7 cellular contexts compared by ENCODE assay signal in genomic region chr5:103139264-103139865, GRCh38. TPM values are rescaled to one million over a fixed set of nuclear protein-coding genes. Genes with fewer than 3 reads are reported as not detected.
DNase-seq lines count a peak whose midpoint lies in the region; ATAC-seq and TF ChIP-seq lines count a peak whose summit lies in the region.

No MANE protein-coding gene starts in this region.

- no peak overlapping the region for H3K4me3 Mint-ChIP-seq in T-helper 17 cell

- TF ChIP-seq CTCF in right atrium auricular region (IDR thresholded peaks at IDR 0.05), result peak; percentile 86 to 92

- no peak overlapping the region for H3K4me3 ChIP-seq in right atrium auricular region
- no peak overlapping the region for H3K4me3 ChIP-seq in skeletal muscle cell (ENCODE audit: low read depth, low read length)

- H3K36me3 ChIP-seq in right atrium auricular region, result peaks cover 16% of the 10 kb centered on the region

- H3K27ac Mint-ChIP-seq in T-helper 17 cell, result no peak overlapping the region

- peaks cover 4% of the 10 kb centered on the region for H3K36me3 Mint-ChIP-seq in T-helper 17 cell (ENCODE audit: low read depth)

- H3K4me1 ChIP-seq in right atrium auricular region, result no peaks in the 10 kb centered on the region

- H3K4me1 Mint-ChIP-seq in T-helper 17 cell, result peaks cover 6% of the 10 kb centered on the region

- ATAC-seq in GM18502 (IDR thresholded peaks at IDR 0.05; ENCODE audit: poor library complexity, unreplicated experiment) (peak; percentile 99), HG02852 (IDR thresholded peaks at IDR 0.05; ENCODE audit: unreplicated experiment) (peak; percentile 99), T-helper 17 cell (peak; percentile 98)

- DNase-seq in NCI-H1694 (lab: John Stamatoyannopoulos, UW) (peak; percentile 74), T-helper 17 cell (peak; percentile 56 to 76 (median 62)), amygdala (lab: John Stamatoyannopoulos, UW) (peak in 42 of 56 donors; percentile 3 to 83 (median 26)), right atrium auricular region (ENCODE audit: low spot score) (peak; percentile 78), skeletal muscle cell (ENCODE audit: low read depth) (peak; percentile 17)

- H3K27me3 Mint-ChIP-seq in T-helper 17 cell, result no peaks in the 10 kb centered on the region

- no peaks in the 10 kb centered on the region for H3K27me3 ChIP-seq in right atrium auricular region

- H3K9me3 ChIP-seq in T-helper 17 cell (ENCODE audit: control insufficient read depth, low read length, poor library complexity, severe bottlenecking) (no peaks in the 10 kb centered on the region), right atrium auricular region (no peaks in the 10 kb centered on the region)

- no peak overlapping the region for H3K27ac ChIP-seq in right atrium auricular region

RNA-seq across cellular contexts. Expression of gene PPIP5K2, which starts 19.3 kb away (rescaled TPM):
- total RNA-seq in T-helper 17 cell (10 to 100 TPM; 45.2 to 48.7 TPM), right atrium auricular region (10 to 100 TPM; 17.9 to 37.5 TPM)

RNA-seq across cellular contexts. Expression of gene GIN1, which starts 19.4 kb away (rescaled TPM):
- total RNA-seq in T-helper 17 cell (1 to 10 TPM; 1.7 to 3.5 TPM), right atrium auricular region (1 to 10 TPM; 5.0 to 8.9 TPM)

Comparison
In these comparisons a context has a peak if more than half of its experiments do, and no peak if none do; other contexts are left out.
1. DNase-seq: peak in every context shown above with its lines; median percentile 78 in right atrium auricular region; 74 in NCI-H1694; 62 in T-helper 17 cell; 26 in amygdala; 17 in skeletal muscle cell.